ENCODE assay signal across 5 cellular contexts in genomic region chr17:74518582-74518981, GRCh38. TPM values are rescaled to one million over a fixed set of nuclear protein-coding genes. Genes with fewer than 3 reads are reported as not detected.
"Had no signal": no experiment of that assay in that cellular context is flagged by ENCODE, and none has a peak within 500 bp of the region (broad histone marks: within the 10 kb centered on the region; RNA-seq: fewer than 3 reads in every experiment).

No MANE protein-coding gene starts in this region.

RNA-seq across cellular contexts. Expression of gene CD300LB, which starts 12.7 kb away (rescaled TPM):
- total RNA-seq: GM23248, H4, H7, HT-29 had no signal
- polyA plus RNA-seq: GM23248, IgD-negative memory B cell had no signal

RNA-seq across cellular contexts. Expression of gene CD300C, which starts 27.3 kb away (rescaled TPM):
- total RNA-seq: H7 had no signal

RNA-seq across cellular contexts. Expression of gene CD300H, which starts 48.7 kb away (rescaled TPM):
- total RNA-seq: GM23248, H4, H7, HT-29 had no signal
- polyA plus RNA-seq: GM23248 had no signal

RNA-seq across cellular contexts. Expression of gene CD300A, which starts 52.1 kb away (rescaled TPM):
- total RNA-seq: GM23248, H4, HT-29 had no signal
- polyA plus RNA-seq: GM23248 had no signal
